ENCODE assay signal across 7 cellular contexts in the genomic region with DNA sequence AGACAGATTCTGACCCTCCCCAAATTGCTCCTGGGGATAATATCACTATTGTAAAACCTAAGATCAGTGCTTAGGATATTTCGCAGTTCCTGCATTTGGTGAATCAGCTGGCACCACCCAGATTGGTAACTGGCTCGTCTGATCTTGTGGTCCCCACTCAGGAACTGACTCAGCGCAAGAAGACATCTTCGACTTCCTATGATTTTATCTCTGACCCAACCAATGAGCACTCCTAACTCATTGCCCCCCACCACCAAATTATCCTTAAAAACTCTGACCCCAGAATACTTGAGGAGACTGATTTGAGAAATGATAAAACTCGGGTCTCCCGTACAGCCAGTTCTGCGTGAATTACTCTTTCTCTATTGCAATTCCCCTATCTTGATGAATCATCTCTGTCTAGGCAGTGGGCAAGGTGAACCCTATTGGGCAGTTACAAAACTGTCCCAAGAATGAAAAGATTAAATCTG. TPM values are rescaled to one million over a fixed set of nuclear protein-coding genes. Genes with fewer than 3 reads are reported as not detected.
A peak's percentile ranks its signal among the peaks of the same experiment; 100 is the strongest.
DNase-seq lines count a peak whose midpoint lies in the region; ATAC-seq lines count a peak whose summit lies in the region.

No MANE protein-coding gene starts in this region.

- intact Hi-C loops in activated CD4-positive, alpha-beta T cell treated with anti-CD3 and anti-CD28 coated beads, Interleukin-2, amount 10 ng/mL, durations not matched to agents 24 days and 14 days (cut with micrococcal nuclease) = no loop called here

- no peaks in the 10 kb centered on the region for H3K27me3 Mint-ChIP-seq in activated CD4-positive, alpha-beta T cell treated with anti-CD3 and anti-CD28 coated beads, Interleukin-2, amount 10 ng/mL, durations not matched to agents 24 days and 14 days
- no peaks in the 10 kb centered on the region for H3K27me3 Mint-ChIP-seq in stimulated activated naive CD8-positive, alpha-beta T cell treated with anti-CD3 and anti-CD28 coated beads, Interleukin-15, amount 100 ng/mL, for 72 hours

- H3K4me3 ChIP-seq in MG63 = no peak overlapping the region

- peaks cover 3% of the 10 kb centered on the region for H3K36me3 Mint-ChIP-seq in activated CD4-positive, alpha-beta T cell treated with anti-CD3 and anti-CD28 coated beads, Interleukin-2, amount 10 ng/mL, durations not matched to agents 24 days and 14 days (ENCODE audit: low read depth)

- H3K4me1 Mint-ChIP-seq in activated CD4-positive, alpha-beta T cell treated with anti-CD3 and anti-CD28 coated beads, Interleukin-2, amount 10 ng/mL, durations not matched to agents 24 days and 14 days = peaks cover 34% of the 10 kb centered on the region
- H3K4me1 Mint-ChIP-seq in stimulated activated naive CD8-positive, alpha-beta T cell treated with anti-CD3 and anti-CD28 coated beads, Interleukin-15, amount 100 ng/mL, for 72 hours = peaks cover 34% of the 10 kb centered on the region

- H3K27ac Mint-ChIP-seq in activated CD4-positive, alpha-beta T cell treated with anti-CD3 and anti-CD28 coated beads, Interleukin-2, amount 10 ng/mL, durations not matched to agents 24 days and 14 days = peak overlapping the region; percentile 82
- H3K27ac Mint-ChIP-seq in stimulated activated naive CD8-positive, alpha-beta T cell treated with anti-CD3 and anti-CD28 coated beads, Interleukin-15, amount 100 ng/mL, for 72 hours = peak overlapping the region in 1 of 2 donors; percentile 85

- H3K36me3 ChIP-seq in MG63 = no peaks in the 10 kb centered on the region

- peak; percentile 93 for ATAC-seq in stimulated activated naive CD8-positive, alpha-beta T cell treated with anti-CD3 and anti-CD28 coated beads, Interleukin-15, amount 100 ng/mL, for 72 hours
- ATAC-seq in GM21367 (IDR thresholded peaks at IDR 0.05; ENCODE audit: unreplicated experiment) (no peak), HG03159 (IDR thresholded peaks at IDR 0.05; ENCODE audit: unreplicated experiment) (no peak)

- no peaks in the 10 kb centered on the region for H3K27me3 ChIP-seq in MG63

- H3K4me3 Mint-ChIP-seq in activated CD4-positive, alpha-beta T cell treated with anti-CD3 and anti-CD28 coated beads, Interleukin-2, amount 10 ng/mL, durations not matched to agents 24 days and 14 days = peak overlapping the region; percentile 62
- peak overlapping the region; percentile 54 to 78 for H3K4me3 Mint-ChIP-seq in stimulated activated naive CD8-positive, alpha-beta T cell treated with anti-CD3 and anti-CD28 coated beads, Interleukin-15, amount 100 ng/mL, for 72 hours

- DNase-seq in MG63 (peak; percentile 41), fibroblast of peridontal ligament (ENCODE audit: extremely low read depth) (peak; percentile 61), islet precursor cell (no peak)
- peak; percentile 84 for DNase-seq in activated CD4-positive, alpha-beta T cell treated with anti-CD3 and anti-CD28 coated beads, Interleukin-2, amount 10 ng/mL, durations not matched to agents 24 days and 14 days
- peak; percentile 34 to 61 for DNase-seq in stimulated activated naive CD8-positive, alpha-beta T cell treated with anti-CD3 and anti-CD28 coated beads, Interleukin-15, amount 100 ng/mL, for 72 hours

- H3K9me3 Mint-ChIP-seq in activated CD4-positive, alpha-beta T cell treated with anti-CD3 and anti-CD28 coated beads, Interleukin-2, amount 10 ng/mL, durations not matched to agents 24 days and 14 days = no peaks in the 10 kb centered on the region
- H3K9me3 Mint-ChIP-seq in stimulated activated naive CD8-positive, alpha-beta T cell treated with anti-CD3 and anti-CD28 coated beads, Interleukin-15, amount 100 ng/mL, for 72 hours = no peaks in the 10 kb centered on the region

- no peaks in the 10 kb centered on the region for H3K9me3 ChIP-seq in MG63

RNA-seq across cellular contexts. Expression of gene PRNP, which starts 20.2 kb away (rescaled TPM):
- total RNA-seq in MG63 (2014; rRNA removed; shearing (Covaris generic); ENCODE audit: low replicate concordance) = 144 and 147 TPM in 2 replicates
- total RNA-seq in activated CD4-positive, alpha-beta T cell treated with anti-CD3 and anti-CD28 coated beads, Interleukin-2, amount 10 ng/mL, durations not matched to agents 24 days and 14 days = 38.9 and 44.3 TPM in 2 replicates

RNA-seq across cellular contexts. Expression of gene PRND, which starts 55.7 kb away (rescaled TPM):
- not detected in 2 replicates for total RNA-seq in MG63 (2014; rRNA removed; shearing (Covaris generic); ENCODE audit: low replicate concordance)
- not detected in 2 replicates for total RNA-seq in activated CD4-positive, alpha-beta T cell treated with anti-CD3 and anti-CD28 coated beads, Interleukin-2, amount 10 ng/mL, durations not matched to agents 24 days and 14 days
